Comparison of ENCODE assay signal across 8 cellular contexts in genomic region chr7:39453743-39454355, GRCh38.
DNase-seq lines count a peak whose midpoint lies in the region; ATAC-seq, FAIRE-seq and TF ChIP-seq lines count a peak whose summit lies in the region.

No MANE protein-coding gene starts in this region.

- H3K9me3 ChIP-seq in colonic mucosa, result no peaks in the 10 kb centered on the region

- FAIRE-seq in TTC549 (lab: Jason Lieb, UNC), result peak; percentile 13

- intact Hi-C loops in colonic mucosa (cut with DNase I) (no loop called here), natural killer cell (cut with micrococcal nuclease) (loop anchor here (1.0 kb wide), 1 partner anchor 66 kb away; no protein-coding TSS in a partner anchor), posterior vena cava (cut with DNase I) (no loop called here)

- no peaks in the 10 kb centered on the region for H3K4me1 Mint-ChIP-seq in natural killer cell

- peaks cover 4 to 10% of the 10 kb centered on the region in 2 donors for H3K27me3 Mint-ChIP-seq in natural killer cell (ENCODE audit: low read depth in 2 of 2)

- no peaks in the 10 kb centered on the region for H3K9me3 Mint-ChIP-seq in natural killer cell

- no peak overlapping the region for H3K9ac ChIP-seq in colonic mucosa (ENCODE audit: low read depth in 2 of 2, low read length in 2 of 2)

- ATAC-seq in GM21825 (IDR thresholded peaks at IDR 0.05; ENCODE audit: unreplicated experiment) (peak; percentile 79), natural killer cell (peak; percentile 65 to 80 (median 67))

- TF ChIP-seq CTCF in colonic mucosa (IDR thresholded peaks at IDR 0.05) (peak; percentile 61), natural killer cell (IDR thresholded peaks at IDR 0.05) (peak; percentile 69)

- H3K4me1 ChIP-seq in colonic mucosa, result no peaks in the 10 kb centered on the region

- no peaks in the 10 kb centered on the region for H3K36me3 ChIP-seq in colonic mucosa

- H3K4me3 Mint-ChIP-seq in natural killer cell, result no peak overlapping the region

- DNase-seq in activated CD4-positive, alpha-beta T cell treated with anti-CD3 and anti-CD28 coated beads for 24 hours (ENCODE audit: low read depth in 2 of 2), result peak; percentile 30 to 31
- no peak for DNase-seq in activated CD4-positive, alpha-beta T cell treated with anti-CD3 and anti-CD28 coated beads for 1 hour
- DNase-seq in Kasumi-1 (lab: John Stamatoyannopoulos, UW), result peak; percentile 79 to 87
- peak; percentile 56 for DNase-seq in colonic mucosa
- DNase-seq in natural killer cell, result peak; percentile 27
- DNase-seq in posterior vena cava (ENCODE audit: low spot score), result no peak

- H3K27ac ChIP-seq in colonic mucosa, result no peak overlapping the region

- peaks cover 4% of the 10 kb centered on the region for H3K27me3 ChIP-seq in colonic mucosa

- H3K4me3 ChIP-seq in colonic mucosa, result no peak overlapping the region

- no peak overlapping the region for H3K27ac Mint-ChIP-seq in natural killer cell

- H3K36me3 Mint-ChIP-seq in natural killer cell, result no peaks in the 10 kb centered on the region

Comparison
In these comparisons a context has a peak if more than half of its experiments do, and no peak if none do; other contexts are left out.
1. DNase-seq: peak in activated CD4-positive, alpha-beta T cell treated with anti-CD3 and anti-CD28 coated beads for 24 hours (2 of 2), Kasumi-1 (2 of 2), colonic mucosa (single experiment) and natural killer cell (single experiment); none in activated CD4-positive, alpha-beta T cell treated with anti-CD3 and anti-CD28 coated beads for 1 hour (single experiment) and posterior vena cava (single experiment).